Comparison of ENCODE assay signal across 3 cellular contexts in genomic region chr9:116247791-116248343, GRCh38.
TF ChIP-seq lines count a peak whose summit lies in the region.

No MANE protein-coding gene starts in this region.

TF ChIP-seq in A549, 52 proteins besides CTCF, POLR2A, EP300 and RAD21 (continued from another document):
- 0 out of 4 replicates have a peak, but pooled peaks of 1 of the 2 experiments have one; percentile 29 for TF ChIP-seq CEBPB (IDR thresholded peaks at IDR 0.05)

TF ChIP-seq in K562, 482 proteins besides CTCF, POLR2A, EP300 and RAD21 (continued from another document):
- TF ChIP-seq ZNF197 (CRISPR knock-in tag; IDR thresholded peaks at IDR 0.05; ENCODE audit: low read depth) (no peak), CEBPG (CRISPR knock-in tag; IDR thresholded peaks at IDR 0.05) (no peak), CEBPG (tag; conservative IDR thresholded peaks at IDR 0.05 in 1 of 2, IDR thresholded peaks at IDR 0.05 in 1 of 2) (peak; percentile 49 to 70)

TF ChIP-seq in HepG2, 621 proteins besides CTCF, POLR2A, EP300 and RAD21 (continued from another document):
- no peak for TF ChIP-seq ZNF431 (CRISPR knock-in tag; IDR thresholded peaks at IDR 0.05; ENCODE audit: borderline replicate concordance, low read depth)
- TF ChIP-seq SOX6 (IDR thresholded peaks at IDR 0.05), result no peak
- TF ChIP-seq SOX6 (CRISPR knock-in tag; IDR thresholded peaks at IDR 0.05), result no peak
- TF ChIP-seq ATF6 (CRISPR knock-in tag; conservative IDR thresholded peaks at IDR 0.05), result no peak
- no peak for TF ChIP-seq ZNF563 (CRISPR knock-in tag; IDR thresholded peaks at IDR 0.05)
- no peak for TF ChIP-seq ZNF18 (CRISPR knock-in tag; IDR thresholded peaks at IDR 0.05; ENCODE audit: insufficient replicate concordance)
- TF ChIP-seq NFE2L2 (IDR thresholded peaks at IDR 0.05; ENCODE audit: low read length), result no peak
- TF ChIP-seq BHLHE40 (IDR thresholded peaks at IDR 0.05; ENCODE audit: low read length), result no peak
- no peak for TF ChIP-seq KIAA2018 (CRISPR knock-in tag; IDR thresholded peaks at IDR 0.05; ENCODE audit: borderline replicate concordance)
- TF ChIP-seq STAG1 (CRISPR knock-in tag; IDR thresholded peaks at IDR 0.05), result no peak
- TF ChIP-seq MEIS2 (CRISPR knock-in tag; IDR thresholded peaks at IDR 0.05), result no peak
- no peak for TF ChIP-seq ZNF101 (CRISPR knock-in tag; IDR thresholded peaks at IDR 0.05; ENCODE audit: borderline replicate concordance, low read depth)
